Comparison of ENCODE assay signal across 1 cellular context in the genomic region with DNA sequence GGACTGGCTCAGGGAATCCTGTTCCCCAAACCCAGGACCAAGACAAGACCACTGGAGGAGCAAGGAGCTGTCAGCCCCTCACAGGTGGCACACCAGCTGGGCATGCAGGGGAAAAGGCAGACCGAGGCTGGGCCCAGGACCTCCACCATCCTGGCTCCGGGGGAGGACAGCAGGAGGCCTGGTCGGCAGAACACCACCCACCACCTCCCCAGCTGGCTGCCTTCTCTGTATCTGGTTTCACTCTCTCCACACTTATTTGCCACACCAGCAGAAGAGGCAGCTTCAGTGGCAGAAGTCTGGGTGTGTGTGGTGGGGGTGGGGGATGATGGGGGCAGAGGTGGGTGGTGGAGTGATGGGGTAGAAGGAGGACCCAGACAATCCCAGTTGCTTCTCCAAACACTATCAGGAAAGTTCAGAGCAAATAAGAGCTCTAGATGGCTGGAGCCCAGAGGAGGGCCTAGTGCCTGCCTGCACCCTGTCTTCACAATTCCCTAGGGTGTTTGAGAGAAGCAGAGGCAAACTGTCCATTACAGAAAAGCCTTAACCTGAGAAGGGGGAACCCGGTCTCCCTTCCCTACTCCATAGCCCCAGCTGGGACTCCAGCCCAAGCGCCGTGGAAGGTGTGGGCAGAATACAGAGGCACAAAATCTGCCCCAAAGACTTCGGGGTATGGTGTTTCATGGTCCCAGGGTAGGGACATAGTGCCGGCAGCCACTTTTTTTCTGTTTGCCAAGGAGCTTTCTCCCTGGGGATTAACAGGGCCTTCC.
TF ChIP-seq lines count a peak whose summit lies in the region.

No MANE protein-coding gene starts in this region.

TF ChIP-seq in H1, 55 proteins besides CTCF, POLR2A, EP300 and RAD21 (continued from another document):
- TF ChIP-seq CHD7 (IDR thresholded peaks at IDR 0.05; ENCODE audit: insufficient replicate concordance, low read length) (no peak), ATF2 (IDR thresholded peaks at IDR 0.05; ENCODE audit: low read length) (no peak), JUND (IDR thresholded peaks at IDR 0.05; ENCODE audit: low read length) (no peak), E2F6 (IDR thresholded peaks at IDR 0.05) (no peak), BRCA1 (IDR thresholded peaks at IDR 0.05; ENCODE audit: low read depth, low read length) (no peak)
